1 cellular context compared by ENCODE assay signal in the genomic region with DNA sequence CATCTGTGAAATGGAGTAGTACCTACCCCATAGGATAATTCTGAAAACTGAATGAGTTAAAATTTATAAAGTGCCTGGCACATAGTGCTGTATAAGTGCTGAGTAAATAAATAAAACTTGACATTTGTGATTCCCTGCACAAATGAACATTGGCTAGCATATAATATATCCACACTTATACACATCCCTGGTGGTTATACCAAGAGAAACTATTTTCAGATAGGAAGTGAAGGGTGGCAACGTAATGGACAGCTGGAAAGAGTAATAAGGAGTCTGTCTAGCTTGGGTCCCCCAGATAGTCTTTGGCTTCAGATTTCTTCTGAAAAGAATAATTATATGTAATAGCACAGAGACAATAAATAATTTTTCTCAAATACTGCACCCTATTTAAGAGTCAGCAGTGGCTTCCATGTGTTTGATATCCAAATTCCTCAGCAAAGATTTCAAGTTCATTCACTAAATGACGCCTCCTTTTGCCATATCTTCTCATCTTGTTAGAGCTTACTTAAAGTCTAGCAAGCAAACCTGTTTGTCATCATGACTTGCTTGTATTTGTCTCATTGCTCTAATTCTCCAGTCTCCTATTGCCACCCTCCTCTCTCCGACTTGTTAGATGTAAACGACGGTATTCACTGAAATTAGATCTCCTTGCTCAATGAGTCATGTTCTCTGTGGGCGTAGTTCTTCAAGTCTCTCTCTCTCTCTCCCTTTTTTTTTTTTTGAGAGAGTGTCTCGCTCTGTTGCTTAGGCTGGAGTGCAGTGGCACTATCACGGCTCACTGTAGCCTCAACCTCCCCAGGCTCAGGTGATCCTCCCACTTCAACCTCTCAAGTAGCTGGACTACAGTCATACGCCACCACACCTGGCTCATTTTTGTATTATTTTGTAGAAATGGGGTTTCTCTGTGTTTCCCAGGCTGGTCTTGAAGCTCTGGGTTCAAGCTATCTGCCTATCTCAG.
TF ChIP-seq lines count a peak whose summit lies in the region.

No MANE protein-coding gene starts in this region.

TF ChIP-seq in K562, 482 proteins besides CTCF, POLR2A, EP300 and RAD21 (continued from another document and continues in another):
- TF ChIP-seq, protein P1, sequence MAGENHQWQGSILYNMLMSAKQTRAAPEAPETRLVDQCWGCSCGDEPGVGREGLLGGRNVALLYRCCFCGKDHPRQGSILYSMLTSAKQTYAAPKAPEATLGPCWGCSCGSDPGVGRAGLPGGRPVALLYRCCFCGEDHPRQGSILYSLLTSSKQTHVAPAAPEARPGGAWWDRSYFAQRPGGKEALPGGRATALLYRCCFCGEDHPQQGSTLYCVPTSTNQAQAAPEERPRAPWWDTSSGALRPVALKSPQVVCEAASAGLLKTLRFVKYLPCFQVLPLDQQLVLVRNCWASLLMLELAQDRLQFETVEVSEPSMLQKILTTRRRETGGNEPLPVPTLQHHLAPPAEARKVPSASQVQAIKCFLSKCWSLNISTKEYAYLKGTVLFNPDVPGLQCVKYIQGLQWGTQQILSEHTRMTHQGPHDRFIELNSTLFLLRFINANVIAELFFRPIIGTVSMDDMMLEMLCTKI (IDR thresholded peaks at IDR 0.05; ENCODE audit: partially characterized antibody), result no peak
- TF ChIP-seq DMBX1 (CRISPR knock-in tag; IDR thresholded peaks at IDR 0.05; ENCODE audit: borderline replicate concordance), result no peak
- TF ChIP-seq ATF7 (IDR thresholded peaks at IDR 0.05), result peak; percentile 88
- TF ChIP-seq, protein P2, sequence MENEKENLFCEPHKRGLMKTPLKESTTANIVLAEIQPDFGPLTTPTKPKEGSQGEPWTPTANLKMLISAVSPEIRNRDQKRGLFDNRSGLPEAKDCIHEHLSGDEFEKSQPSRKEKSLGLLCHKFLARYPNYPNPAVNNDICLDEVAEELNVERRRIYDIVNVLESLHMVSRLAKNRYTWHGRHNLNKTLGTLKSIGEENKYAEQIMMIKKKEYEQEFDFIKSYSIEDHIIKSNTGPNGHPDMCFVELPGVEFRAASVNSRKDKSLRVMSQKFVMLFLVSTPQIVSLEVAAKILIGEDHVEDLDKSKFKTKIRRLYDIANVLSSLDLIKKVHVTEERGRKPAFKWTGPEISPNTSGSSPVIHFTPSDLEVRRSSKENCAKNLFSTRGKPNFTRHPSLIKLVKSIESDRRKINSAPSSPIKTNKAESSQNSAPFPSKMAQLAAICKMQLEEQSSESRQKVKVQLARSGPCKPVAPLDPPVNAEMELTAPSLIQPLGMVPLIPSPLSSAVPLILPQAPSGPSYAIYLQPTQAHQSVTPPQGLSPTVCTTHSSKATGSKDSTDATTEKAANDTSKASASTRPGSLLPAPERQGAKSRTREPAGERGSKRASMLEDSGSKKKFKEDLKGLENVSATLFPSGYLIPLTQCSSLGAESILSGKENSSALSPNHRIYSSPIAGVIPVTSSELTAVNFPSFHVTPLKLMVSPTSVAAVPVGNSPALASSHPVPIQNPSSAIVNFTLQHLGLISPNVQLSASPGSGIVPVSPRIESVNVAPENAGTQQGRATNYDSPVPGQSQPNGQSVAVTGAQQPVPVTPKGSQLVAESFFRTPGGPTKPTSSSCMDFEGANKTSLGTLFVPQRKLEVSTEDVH (IDR thresholded peaks at IDR 0.05; ENCODE audit: low read depth, partially characterized antibody), result peak; percentile 66
- peak; percentile 97 for TF ChIP-seq EGR1 (conservative IDR thresholded peaks at IDR 0.05)
- peak; percentile 71 for TF ChIP-seq EP400 (IDR thresholded peaks at IDR 0.05)
- TF ChIP-seq ZNF644 (tag; IDR thresholded peaks at IDR 0.05; ENCODE audit: low read depth), result peak; percentile 78; the same call in 1 of the 2 replicates
- TF ChIP-seq, protein P3, sequence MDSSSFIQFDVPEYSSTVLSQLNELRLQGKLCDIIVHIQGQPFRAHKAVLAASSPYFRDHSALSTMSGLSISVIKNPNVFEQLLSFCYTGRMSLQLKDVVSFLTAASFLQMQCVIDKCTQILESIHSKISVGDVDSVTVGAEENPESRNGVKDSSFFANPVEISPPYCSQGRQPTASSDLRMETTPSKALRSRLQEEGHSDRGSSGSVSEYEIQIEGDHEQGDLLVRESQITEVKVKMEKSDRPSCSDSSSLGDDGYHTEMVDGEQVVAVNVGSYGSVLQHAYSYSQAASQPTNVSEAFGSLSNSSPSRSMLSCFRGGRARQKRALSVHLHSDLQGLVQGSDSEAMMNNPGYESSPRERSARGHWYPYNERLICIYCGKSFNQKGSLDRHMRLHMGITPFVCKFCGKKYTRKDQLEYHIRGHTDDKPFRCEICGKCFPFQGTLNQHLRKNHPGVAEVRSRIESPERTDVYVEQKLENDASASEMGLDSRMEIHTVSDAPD (CRISPR knock-in tag; IDR thresholded peaks at IDR 0.05), result no peak
- TF ChIP-seq CXXC5 (CRISPR knock-in tag; IDR thresholded peaks at IDR 0.05), result peak; percentile 53
- TF ChIP-seq TCF3 (CRISPR knock-in tag; IDR thresholded peaks at IDR 0.05), result peak; percentile 39
- TF ChIP-seq, protein P4, sequence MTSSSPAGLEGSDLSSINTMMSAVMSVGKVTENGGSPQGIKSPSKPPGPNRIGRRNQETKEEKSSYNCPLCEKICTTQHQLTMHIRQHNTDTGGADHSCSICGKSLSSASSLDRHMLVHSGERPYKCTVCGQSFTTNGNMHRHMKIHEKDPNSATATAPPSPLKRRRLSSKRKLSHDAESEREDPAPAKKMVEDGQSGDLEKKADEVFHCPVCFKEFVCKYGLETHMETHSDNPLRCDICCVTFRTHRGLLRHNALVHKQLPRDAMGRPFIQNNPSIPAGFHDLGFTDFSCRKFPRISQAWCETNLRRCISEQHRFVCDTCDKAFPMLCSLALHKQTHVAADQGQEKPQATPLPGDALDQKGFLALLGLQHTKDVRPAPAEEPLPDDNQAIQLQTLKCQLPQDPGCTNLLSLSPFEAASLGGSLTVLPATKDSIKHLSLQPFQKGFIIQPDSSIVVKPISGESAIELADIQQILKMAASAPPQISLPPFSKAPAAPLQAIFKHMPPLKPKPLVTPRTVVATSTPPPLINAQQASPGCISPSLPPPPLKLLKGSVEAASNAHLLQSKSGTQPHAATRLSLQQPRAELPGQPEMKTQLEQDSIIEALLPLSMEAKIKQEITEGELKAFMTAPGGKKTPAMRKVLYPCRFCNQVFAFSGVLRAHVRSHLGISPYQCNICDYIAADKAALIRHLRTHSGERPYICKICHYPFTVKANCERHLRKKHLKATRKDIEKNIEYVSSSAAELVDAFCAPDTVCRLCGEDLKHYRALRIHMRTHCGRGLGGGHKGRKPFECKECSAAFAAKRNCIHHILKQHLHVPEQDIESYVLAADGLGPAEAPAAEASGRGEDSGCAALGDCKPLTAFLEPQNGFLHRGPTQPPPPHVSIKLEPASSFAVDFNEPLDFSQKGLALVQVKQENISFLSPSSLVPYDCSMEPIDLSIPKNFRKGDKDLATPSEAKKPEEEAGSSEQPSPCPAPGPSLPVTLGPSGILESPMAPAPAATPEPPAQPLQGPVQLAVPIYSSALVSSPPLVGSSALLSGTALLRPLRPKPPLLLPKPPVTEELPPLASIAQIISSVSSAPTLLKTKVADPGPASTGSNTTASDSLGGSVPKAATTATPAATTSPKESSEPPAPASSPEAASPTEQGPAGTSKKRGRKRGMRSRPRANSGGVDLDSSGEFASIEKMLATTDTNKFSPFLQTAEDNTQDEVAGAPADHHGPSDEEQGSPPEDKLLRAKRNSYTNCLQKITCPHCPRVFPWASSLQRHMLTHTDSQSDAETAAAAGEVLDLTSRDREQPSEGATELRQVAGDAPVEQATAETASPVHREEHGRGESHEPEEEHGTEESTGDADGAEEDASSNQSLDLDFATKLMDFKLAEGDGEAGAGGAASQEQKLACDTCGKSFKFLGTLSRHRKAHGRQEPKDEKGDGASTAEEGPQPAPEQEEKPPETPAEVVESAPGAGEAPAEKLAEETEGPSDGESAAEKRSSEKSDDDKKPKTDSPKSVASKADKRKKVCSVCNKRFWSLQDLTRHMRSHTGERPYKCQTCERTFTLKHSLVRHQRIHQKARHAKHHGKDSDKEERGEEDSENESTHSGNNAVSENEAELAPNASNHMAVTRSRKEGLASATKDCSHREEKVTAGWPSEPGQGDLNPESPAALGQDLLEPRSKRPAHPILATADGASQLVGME (CRISPR knock-in tag; IDR thresholded peaks at IDR 0.05), result no peak
- TF ChIP-seq HOXB6 (CRISPR knock-in tag; IDR thresholded peaks at IDR 0.05; ENCODE audit: borderline replicate concordance), result no peak
- TF ChIP-seq ZNF583 (CRISPR knock-in tag; IDR thresholded peaks at IDR 0.05), result no peak
- TF ChIP-seq, protein P5, sequence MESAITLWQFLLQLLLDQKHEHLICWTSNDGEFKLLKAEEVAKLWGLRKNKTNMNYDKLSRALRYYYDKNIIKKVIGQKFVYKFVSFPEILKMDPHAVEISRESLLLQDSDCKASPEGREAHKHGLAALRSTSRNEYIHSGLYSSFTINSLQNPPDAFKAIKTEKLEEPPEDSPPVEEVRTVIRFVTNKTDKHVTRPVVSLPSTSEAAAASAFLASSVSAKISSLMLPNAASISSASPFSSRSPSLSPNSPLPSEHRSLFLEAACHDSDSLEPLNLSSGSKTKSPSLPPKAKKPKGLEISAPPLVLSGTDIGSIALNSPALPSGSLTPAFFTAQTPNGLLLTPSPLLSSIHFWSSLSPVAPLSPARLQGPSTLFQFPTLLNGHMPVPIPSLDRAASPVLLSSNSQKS (CRISPR knock-in tag; IDR thresholded peaks at IDR 0.05), result no peak
- TF ChIP-seq WHSC1 (IDR thresholded peaks at IDR 0.05; ENCODE audit: low read length), result no peak
- TF ChIP-seq ATF1 (CRISPR knock-in tag; IDR thresholded peaks at IDR 0.05), result no peak
- TF ChIP-seq ATF1 (tag; IDR thresholded peaks at IDR 0.05), result peak; percentile 82
- TF ChIP-seq ZFPM2 (CRISPR knock-in tag; IDR thresholded peaks at IDR 0.05), result no peak
- no peak for TF ChIP-seq ZNF354B (CRISPR knock-in tag; IDR thresholded peaks at IDR 0.05)
- TF ChIP-seq RFX7 (CRISPR knock-in tag; IDR thresholded peaks at IDR 0.05), result no peak
- no peak for TF ChIP-seq RFX1 (IDR thresholded peaks at IDR 0.05)
- TF ChIP-seq, protein P6, sequence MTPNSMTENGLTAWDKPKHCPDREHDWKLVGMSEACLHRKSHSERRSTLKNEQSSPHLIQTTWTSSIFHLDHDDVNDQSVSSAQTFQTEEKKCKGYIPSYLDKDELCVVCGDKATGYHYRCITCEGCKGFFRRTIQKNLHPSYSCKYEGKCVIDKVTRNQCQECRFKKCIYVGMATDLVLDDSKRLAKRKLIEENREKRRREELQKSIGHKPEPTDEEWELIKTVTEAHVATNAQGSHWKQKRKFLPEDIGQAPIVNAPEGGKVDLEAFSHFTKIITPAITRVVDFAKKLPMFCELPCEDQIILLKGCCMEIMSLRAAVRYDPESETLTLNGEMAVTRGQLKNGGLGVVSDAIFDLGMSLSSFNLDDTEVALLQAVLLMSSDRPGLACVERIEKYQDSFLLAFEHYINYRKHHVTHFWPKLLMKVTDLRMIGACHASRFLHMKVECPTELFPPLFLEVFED (CRISPR knock-in tag; conservative IDR thresholded peaks at IDR 0.05), result 0 out of 2 replicates have a peak, but pooled peaks have one; percentile 57
- TF ChIP-seq TCF7 (IDR thresholded peaks at IDR 0.05; ENCODE audit: borderline replicate concordance), result no peak
- TF ChIP-seq, protein P7, sequence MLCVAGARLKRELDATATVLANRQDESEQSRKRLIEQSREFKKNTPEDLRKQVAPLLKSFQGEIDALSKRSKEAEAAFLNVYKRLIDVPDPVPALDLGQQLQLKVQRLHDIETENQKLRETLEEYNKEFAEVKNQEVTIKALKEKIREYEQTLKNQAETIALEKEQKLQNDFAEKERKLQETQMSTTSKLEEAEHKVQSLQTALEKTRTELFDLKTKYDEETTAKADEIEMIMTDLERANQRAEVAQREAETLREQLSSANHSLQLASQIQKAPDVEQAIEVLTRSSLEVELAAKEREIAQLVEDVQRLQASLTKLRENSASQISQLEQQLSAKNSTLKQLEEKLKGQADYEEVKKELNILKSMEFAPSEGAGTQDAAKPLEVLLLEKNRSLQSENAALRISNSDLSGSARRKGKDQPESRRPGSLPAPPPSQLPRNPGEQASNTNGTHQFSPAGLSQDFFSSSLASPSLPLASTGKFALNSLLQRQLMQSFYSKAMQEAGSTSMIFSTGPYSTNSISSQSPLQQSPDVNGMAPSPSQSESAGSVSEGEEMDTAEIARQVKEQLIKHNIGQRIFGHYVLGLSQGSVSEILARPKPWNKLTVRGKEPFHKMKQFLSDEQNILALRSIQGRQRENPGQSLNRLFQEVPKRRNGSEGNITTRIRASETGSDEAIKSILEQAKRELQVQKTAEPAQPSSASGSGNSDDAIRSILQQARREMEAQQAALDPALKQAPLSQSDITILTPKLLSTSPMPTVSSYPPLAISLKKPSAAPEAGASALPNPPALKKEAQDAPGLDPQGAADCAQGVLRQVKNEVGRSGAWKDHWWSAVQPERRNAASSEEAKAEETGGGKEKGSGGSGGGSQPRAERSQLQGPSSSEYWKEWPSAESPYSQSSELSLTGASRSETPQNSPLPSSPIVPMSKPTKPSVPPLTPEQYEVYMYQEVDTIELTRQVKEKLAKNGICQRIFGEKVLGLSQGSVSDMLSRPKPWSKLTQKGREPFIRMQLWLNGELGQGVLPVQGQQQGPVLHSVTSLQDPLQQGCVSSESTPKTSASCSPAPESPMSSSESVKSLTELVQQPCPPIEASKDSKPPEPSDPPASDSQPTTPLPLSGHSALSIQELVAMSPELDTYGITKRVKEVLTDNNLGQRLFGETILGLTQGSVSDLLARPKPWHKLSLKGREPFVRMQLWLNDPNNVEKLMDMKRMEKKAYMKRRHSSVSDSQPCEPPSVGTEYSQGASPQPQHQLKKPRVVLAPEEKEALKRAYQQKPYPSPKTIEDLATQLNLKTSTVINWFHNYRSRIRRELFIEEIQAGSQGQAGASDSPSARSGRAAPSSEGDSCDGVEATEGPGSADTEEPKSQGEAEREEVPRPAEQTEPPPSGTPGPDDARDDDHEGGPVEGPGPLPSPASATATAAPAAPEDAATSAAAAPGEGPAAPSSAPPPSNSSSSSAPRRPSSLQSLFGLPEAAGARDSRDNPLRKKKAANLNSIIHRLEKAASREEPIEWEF (CRISPR knock-in tag; IDR thresholded peaks at IDR 0.05), result no peak
- TF ChIP-seq MAZ (CRISPR knock-in tag; conservative IDR thresholded peaks at IDR 0.05 in 1 of 2, IDR thresholded peaks at IDR 0.05 in 1 of 2), result peak in 1 of 2 experiments; percentile 31; a peak in 1 of 4 replicates
- TF ChIP-seq ZNF282 (CRISPR knock-in tag; IDR thresholded peaks at IDR 0.05), result no peak
- TF ChIP-seq GATAD2A (IDR thresholded peaks at IDR 0.05), result 0 out of 2 replicates have a peak, but pooled peaks have one; percentile 55
- TF ChIP-seq ELF4 (CRISPR knock-in tag; IDR thresholded peaks at IDR 0.05), result 0 out of 2 replicates have a peak, but pooled peaks have one; percentile 39
- TF ChIP-seq, protein P8, sequence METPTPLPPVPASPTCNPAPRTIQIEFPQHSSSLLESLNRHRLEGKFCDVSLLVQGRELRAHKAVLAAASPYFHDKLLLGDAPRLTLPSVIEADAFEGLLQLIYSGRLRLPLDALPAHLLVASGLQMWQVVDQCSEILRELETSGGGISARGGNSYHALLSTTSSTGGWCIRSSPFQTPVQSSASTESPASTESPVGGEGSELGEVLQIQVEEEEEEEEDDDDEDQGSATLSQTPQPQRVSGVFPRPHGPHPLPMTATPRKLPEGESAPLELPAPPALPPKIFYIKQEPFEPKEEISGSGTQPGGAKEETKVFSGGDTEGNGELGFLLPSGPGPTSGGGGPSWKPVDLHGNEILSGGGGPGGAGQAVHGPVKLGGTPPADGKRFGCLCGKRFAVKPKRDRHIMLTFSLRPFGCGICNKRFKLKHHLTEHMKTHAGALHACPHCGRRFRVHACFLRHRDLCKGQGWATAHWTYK (CRISPR knock-in tag; IDR thresholded peaks at IDR 0.05), result no peak
- no peak for TF ChIP-seq ETV6 (IDR thresholded peaks at IDR 0.05; ENCODE audit: borderline replicate concordance in 1 of 2, low read depth in 2 of 2, low read length in 1 of 2)
- TF ChIP-seq ETV6 (CRISPR knock-in tag; IDR thresholded peaks at IDR 0.05; ENCODE audit: borderline replicate concordance), result no peak
- no peak for TF ChIP-seq SRSF9 (IDR thresholded peaks at IDR 0.05; ENCODE audit: borderline replicate concordance, low read depth, low read length)
- TF ChIP-seq LCOR (CRISPR knock-in tag; IDR thresholded peaks at IDR 0.05), result peak; percentile 64
